28 cellular contexts compared by ENCODE assay signal in genomic region chr5:116402235-116402634, GRCh38.
"Had no signal": no experiment of that assay in that cellular context is flagged by ENCODE, and none has a peak within 500 bp of the region (broad histone marks: within the 10 kb centered on the region; RNA-seq: fewer than 3 reads in every experiment).

No MANE protein-coding gene starts in this region.

- H3K27ac ChIP-seq: brain microvascular endothelial cell, SJSA1 had no signal

- DNase-seq: activated CD4-positive, alpha-beta T cell treated with anti-CD3 and anti-CD28 coated beads, Interleukin-2, amount 10 ng/mL, durations not matched to agents 24 days and 14 days; activated CD4-positive, alpha-beta T cell treated with anti-CD3 and anti-CD28 coated beads, Interleukin-2, amount 50 U/mL, for 4 hours; activated CD8-positive, alpha-beta memory T cell treated with anti-CD3 and anti-CD28 coated beads for 24 hours; activated CD8-positive, alpha-beta memory T cell treated with anti-CD3 and anti-CD28 coated beads, Interleukin-2, amount 10 ng/mL, durations not matched to agents 7 days and 5 days; activated CD8-positive, alpha-beta memory T cell treated with anti-CD3 and anti-CD28 coated beads, Interleukin-2, amount 50 U/mL, for 48 hours; activated effector memory CD4-positive, alpha-beta T cell treated with Interleukin-2 at 50 U/mL for 16 hours; activated naive CD4-positive, alpha-beta T cell treated with anti-CD3 and anti-CD28 coated beads, Interleukin-2, amount 10 ng/mL, durations not matched to agents 7 days and 5 days; activated naive CD8-positive, alpha-beta T cell treated with anti-CD3 and anti-CD28 coated beads, Interleukin-2, amount 50 U/mL, for 24 hours; activated T-cell treated with anti-CD3 and anti-CD28 coated beads, Interleukin-2, amount 50 U/mL, for 48 hours; aorta; brain microvascular endothelial cell; Karpas-422; KBM-7; NCI-H1105; NCI-H1417 treated with DMSO at 0.1 percent for 48 hours; NCI-H187; NCI-H2029 treated with DMSO at 0.1 percent for 48 hours; NCI-H2107; NCI-H2171; NCI-H510A; NCI-H526 treated with DMSO at 0.1 percent for 48 hours; NCI-H774; SHP77 had no signal

- H3K27me3 Mint-ChIP-seq: activated CD4-positive, alpha-beta T cell treated with anti-CD3 and anti-CD28 coated beads, Interleukin-2, amount 10 ng/mL, durations not matched to agents 24 days and 14 days; activated CD8-positive, alpha-beta memory T cell treated with anti-CD3 and anti-CD28 coated beads, Interleukin-2, amount 10 ng/mL, durations not matched to agents 7 days and 5 days; activated naive CD4-positive, alpha-beta T cell treated with anti-CD3 and anti-CD28 coated beads, Interleukin-2, amount 10 ng/mL, durations not matched to agents 7 days and 5 days; activated naive CD8-positive, alpha-beta T cell; activated naive CD8-positive, alpha-beta T cell treated with anti-CD3 and anti-CD28 coated beads, Interleukin-2, amount 50 U/mL, for 24 hours; central memory CD8-positive, alpha-beta T cell had no signal

- H3K36me3 Mint-ChIP-seq: activated CD8-positive, alpha-beta memory T cell treated with anti-CD3 and anti-CD28 coated beads, Interleukin-2, amount 10 ng/mL, durations not matched to agents 7 days and 5 days; activated naive CD4-positive, alpha-beta T cell treated with anti-CD3 and anti-CD28 coated beads, Interleukin-2, amount 10 ng/mL, durations not matched to agents 7 days and 5 days had no signal

- H3K27me3 ChIP-seq: brain microvascular endothelial cell, SJSA1 had no signal

- H3K4me1 Mint-ChIP-seq: activated CD4-positive, alpha-beta T cell treated with anti-CD3 and anti-CD28 coated beads, Interleukin-2, amount 10 ng/mL, durations not matched to agents 24 days and 14 days; activated CD8-positive, alpha-beta memory T cell treated with anti-CD3 and anti-CD28 coated beads, Interleukin-2, amount 10 ng/mL, durations not matched to agents 7 days and 5 days; activated naive CD4-positive, alpha-beta T cell treated with anti-CD3 and anti-CD28 coated beads, Interleukin-2, amount 10 ng/mL, durations not matched to agents 7 days and 5 days; activated naive CD8-positive, alpha-beta T cell treated with anti-CD3 and anti-CD28 coated beads, Interleukin-2, amount 50 U/mL, for 24 hours; central memory CD8-positive, alpha-beta T cell had no signal

- H3K9me3 Mint-ChIP-seq: activated CD4-positive, alpha-beta T cell treated with anti-CD3 and anti-CD28 coated beads, Interleukin-2, amount 10 ng/mL, durations not matched to agents 24 days and 14 days; activated naive CD4-positive, alpha-beta T cell treated with anti-CD3 and anti-CD28 coated beads, Interleukin-2, amount 10 ng/mL, durations not matched to agents 7 days and 5 days; activated naive CD8-positive, alpha-beta T cell treated with anti-CD3 and anti-CD28 coated beads, Interleukin-2, amount 50 U/mL, for 24 hours; central memory CD8-positive, alpha-beta T cell; T-helper 1 cell treated with Interleukin-12 subunit alpha and Interleukin-12 subunit beta and Interleukin-4 antibody, amounts not matched to agents 30 μg/mL and 1 μg/mL, for 36 hours; T-helper 2 cell treated with Interferon-gamma antibody and Interleukin-4, amounts not matched to agents 5 μg/mL and 100 μg/mL, for 36 hours had no signal

- H3K4me3 Mint-ChIP-seq: activated CD4-positive, alpha-beta T cell treated with anti-CD3 and anti-CD28 coated beads, Interleukin-2, amount 10 ng/mL, durations not matched to agents 24 days and 14 days; activated CD8-positive, alpha-beta memory T cell treated with anti-CD3 and anti-CD28 coated beads, Interleukin-2, amount 10 ng/mL, durations not matched to agents 7 days and 5 days; activated naive CD4-positive, alpha-beta T cell treated with anti-CD3 and anti-CD28 coated beads, Interleukin-2, amount 10 ng/mL, durations not matched to agents 7 days and 5 days; activated naive CD8-positive, alpha-beta T cell; activated naive CD8-positive, alpha-beta T cell treated with anti-CD3 and anti-CD28 coated beads, Interleukin-2, amount 50 U/mL, for 24 hours; central memory CD8-positive, alpha-beta T cell; T-helper 1 cell treated with Interleukin-12 subunit alpha and Interleukin-12 subunit beta and Interleukin-4 antibody, amounts not matched to agents 30 μg/mL and 1 μg/mL, for 36 hours; T-helper 2 cell treated with Interferon-gamma antibody and Interleukin-4, amounts not matched to agents 5 μg/mL and 100 μg/mL, for 36 hours had no signal

- H3K27ac Mint-ChIP-seq: activated CD4-positive, alpha-beta T cell treated with anti-CD3 and anti-CD28 coated beads, Interleukin-2, amount 10 ng/mL, durations not matched to agents 24 days and 14 days; activated CD8-positive, alpha-beta memory T cell treated with anti-CD3 and anti-CD28 coated beads, Interleukin-2, amount 10 ng/mL, durations not matched to agents 7 days and 5 days; activated naive CD4-positive, alpha-beta T cell treated with anti-CD3 and anti-CD28 coated beads, Interleukin-2, amount 10 ng/mL, durations not matched to agents 7 days and 5 days; activated naive CD8-positive, alpha-beta T cell; activated naive CD8-positive, alpha-beta T cell treated with anti-CD3 and anti-CD28 coated beads, Interleukin-2, amount 50 U/mL, for 24 hours; T-helper 1 cell treated with Interleukin-12 subunit alpha and Interleukin-12 subunit beta and Interleukin-4 antibody, amounts not matched to agents 30 μg/mL and 1 μg/mL, for 36 hours; T-helper 2 cell treated with Interferon-gamma antibody and Interleukin-4, amounts not matched to agents 5 μg/mL and 100 μg/mL, for 36 hours had no signal
